Comparison of ENCODE assay signal across 10 cellular contexts in the genomic region with DNA sequence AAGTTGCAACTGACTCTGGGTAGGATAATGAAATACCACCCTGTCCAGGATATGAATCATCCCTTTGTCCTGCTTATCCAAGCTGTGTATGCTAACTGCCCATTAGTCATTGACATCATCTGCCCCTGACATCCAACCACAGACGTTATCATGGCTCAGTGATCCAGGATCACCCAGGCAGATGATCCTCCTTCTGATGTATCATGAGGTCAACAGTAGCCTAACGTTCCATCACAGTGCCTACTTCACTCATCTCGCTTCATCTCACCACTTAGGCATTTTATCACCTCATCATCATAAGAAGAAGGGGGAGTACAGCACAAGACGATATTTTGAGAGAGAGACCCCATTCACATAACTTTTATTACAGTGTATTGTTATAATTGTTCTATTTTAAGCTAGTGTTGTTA. TPM values are rescaled to one million over a fixed set of nuclear protein-coding genes. Genes with fewer than 3 reads are reported as not detected.
DNase-seq lines count a peak whose midpoint lies in the region; ATAC-seq, FAIRE-seq and TF ChIP-seq lines count a peak whose summit lies in the region.
"Had no signal": no experiment of that assay in that cellular context is flagged by ENCODE, and none has a peak within 500 bp of the region (broad histone marks: within the 10 kb centered on the region; RNA-seq: fewer than 3 reads in every experiment).

No MANE protein-coding gene starts in this region.

- peaks cover 1 to 4% (median 3%) of the 10 kb centered on the region in 3 donors for H3K27me3 Mint-ChIP-seq in CD14-positive monocyte (ENCODE audit: low read depth in 3 of 3)

- H3K9me3 Mint-ChIP-seq in CD14-positive monocyte = no peaks in the 10 kb centered on the region
- H3K9me3 Mint-ChIP-seq: nephron had no signal

- no TSS peak for BruUV-seq in GM12878 (replicated peaks; lab: Mats Ljungman, UMichigan)

- H3K36me3 Mint-ChIP-seq in CD14-positive monocyte = no peaks in the 10 kb centered on the region

- no peaks in the 10 kb centered on the region for H3K4me1 ChIP-seq in GM12878 (ENCODE audit: control insufficient read depth, insufficient read depth, low read length)
- no peaks in the 10 kb centered on the region for H3K4me1 ChIP-seq in small intestine (ENCODE audit: control insufficient read depth in 2 of 2, insufficient read depth in 1 of 2, low read depth in 1 of 2, low read length in 1 of 2)
- H3K4me1 ChIP-seq: Peyer's patch had no signal

- CTCF ChIA-PET in GM12878 (lab: Yijun Ruan, JAX) = interaction anchor here (0.6 kb wide), 1 partner anchor 16 kb away, joined by 3 read pairs; no protein-coding TSS in a partner anchor

- no peak overlapping the region for H3K4me3 ChIP-seq in NB4 (ENCODE audit: low read depth, low read length)
- H3K4me3 ChIP-seq in GM12878 = no peak overlapping the region
- no peak overlapping the region for H3K4me3 ChIP-seq in small intestine (ENCODE audit: low read depth in 1 of 2, low read length in 2 of 2)
- H3K4me3 ChIP-seq: Peyer's patch had no signal

- no peaks in the 10 kb centered on the region for H3K79me2 ChIP-seq in GM12878 (ENCODE audit: control insufficient read depth, insufficient read depth, low read length)

- peak; percentile 38 for ATAC-seq in GM12878
- no peak for ATAC-seq in HG03342 (IDR thresholded peaks at IDR 0.05; ENCODE audit: unreplicated experiment)
- ATAC-seq in HG03108 (IDR thresholded peaks at IDR 0.05; ENCODE audit: unreplicated experiment) = no peak

- no peak overlapping the region for H2AFZ ChIP-seq in GM12878 (ENCODE audit: control insufficient read depth, low read depth, low read length)

- TF ChIP-seq POLR2A in NB4 (IDR thresholded peaks at IDR 0.05; ENCODE audit: extremely low read depth, insufficient read length) (no peak), GM12878 (IDR thresholded peaks at IDR 0.05; ENCODE audit: low read depth, low read length) (no peak)

- no peak for TF ChIP-seq EP300 in GM12878 (IDR thresholded peaks at IDR 0.05; ENCODE audit: borderline replicate concordance in 1 of 2, control insufficient read depth in 1 of 2, low read depth in 2 of 2, low read length in 2 of 2)

- no peaks in the 10 kb centered on the region for H3K36me3 ChIP-seq in GM12878 (ENCODE audit: control insufficient read depth in 2 of 2, insufficient read depth in 2 of 2, low read length in 1 of 2)
- no peaks in the 10 kb centered on the region for H3K36me3 ChIP-seq in small intestine (ENCODE audit: control insufficient read depth in 2 of 2, insufficient read depth in 2 of 2, low read length in 2 of 2)
- H3K36me3 ChIP-seq: Peyer's patch had no signal

- no peak overlapping the region for H3K9ac ChIP-seq in GM12878 (ENCODE audit: control insufficient read depth, insufficient read depth, low read length)

- peaks cover 4% of the 10 kb centered on the region for H3K4me1 Mint-ChIP-seq in CD14-positive monocyte
- H3K4me1 Mint-ChIP-seq: nephron had no signal

- H3K27me3 ChIP-seq in GM12878 (replicated peaks in 1 of 2; ENCODE audit: control insufficient read depth in 2 of 2, insufficient read depth in 2 of 2, low read length in 1 of 2) (no peaks in the 10 kb centered on the region; a peak in 1 of 4 replicates), small intestine (ENCODE audit: control insufficient read depth in 2 of 2, insufficient read depth in 2 of 2, low read length in 2 of 2) (no peaks in the 10 kb centered on the region)
- H3K27me3 ChIP-seq: Peyer's patch had no signal

- intact Hi-C loops in CD14-positive monocyte (cut with micrococcal nuclease) = no loop called here
- intact Hi-C loops in GM12878 (cut with micrococcal nuclease; ENCODE audit: unreplicated experiment) = no loop called here

- DNase-seq in CD14-positive monocyte (ENCODE audit: low spot score) = peak; percentile 74
- peak; percentile 92 for DNase-seq in NB4 (ENCODE audit: low read depth)
- no peak for DNase-seq in GM12878 (ENCODE audit: low read depth, low spot score)
- DNase-seq in lung microvascular endothelial cell (ENCODE audit: low read depth in 2 of 2) = peak; percentile 93 to 97
- DNase-seq in NCI-H526 treated with DMSO at 0.1 percent for 48 hours (lab: John Stamatoyannopoulos, UW) = no peak
- no peak for DNase-seq in small intestine
- DNase-seq: Peyer's patch had no signal

- FAIRE-seq in GM12878 (lab: Jason Lieb, UNC) (no peak), small intestine (lab: Jason Lieb, UNC) (no peak)

- no peak for TF ChIP-seq CTCF in CD14-positive monocyte (IDR thresholded peaks at IDR 0.05)
- TF ChIP-seq CTCF in NB4 (IDR thresholded peaks at IDR 0.05; ENCODE audit: low read depth, low read length) = no peak
- no peak for TF ChIP-seq CTCF in GM12878 (IDR thresholded peaks at IDR 0.05 in 2 of 3, conservative IDR thresholded peaks at IDR 0.05 in 1 of 3; ENCODE audit: control insufficient read depth in 2 of 3, extremely low read depth in 1 of 3, insufficient read depth in 1 of 3, low read depth in 3 of 3, low read length in 3 of 3)

- in situ Hi-C loops in GM12878 (cut with MboI) = no loop called here

- 33% methylated on average over 4 of the region's 4 CpGs for WGBS in GM12878 (ENCODE audit: insufficient coverage, insufficient replicate concordance, low lambda C conversion rate, missing lambda C conversion rate)
- WGBS in small intestine, 3 donors = 55 to 66% (median 63%) methylated on average over 4 of the region's 4 CpGs

- SMC1A ChIA-PET in GM12878 (lab: Charles Lee; ENCODE audit: uncharacterized antibody, unreplicated experiment) = no interaction called here

- no peaks in the 10 kb centered on the region for H4K20me1 ChIP-seq in GM12878 (ENCODE audit: control insufficient read depth, insufficient read depth)

- H3K27ac Mint-ChIP-seq in CD14-positive monocyte = peak overlapping the region in 1 of 7 donors; percentile 31
- H3K27ac Mint-ChIP-seq: nephron had no signal

- RAD21 ChIA-PET in GM12878 (lab: Charles Lee; ENCODE audit: unreplicated experiment) = no interaction called here

- no peak overlapping the region for H3K4me3 Mint-ChIP-seq in CD14-positive monocyte
- H3K4me3 Mint-ChIP-seq: nephron had no signal

- no peak overlapping the region for H3K4me2 ChIP-seq in GM12878 (ENCODE audit: control insufficient read depth, insufficient read depth)

- no peak for TF ChIP-seq RAD21 in GM12878 (IDR thresholded peaks at IDR 0.05; ENCODE audit: insufficient read depth, low read depth, low read length)

- POLR2A ChIA-PET in GM12878 (lab: Charles Lee) = no interaction called here

- H3K9me3 ChIP-seq in GM12878 (replicated peaks; ENCODE audit: control insufficient read depth, insufficient read depth, low read length) (no peaks in the 10 kb centered on the region), small intestine (ENCODE audit: control insufficient read depth, low read depth) (no peaks in the 10 kb centered on the region)
- H3K9me3 ChIP-seq: Peyer's patch had no signal

- H3K27ac ChIP-seq in GM12878 (ENCODE audit: control insufficient read depth, insufficient read depth) (no peak overlapping the region), small intestine (ENCODE audit: low read depth in 1 of 2, low read length in 1 of 2) (no peak overlapping the region)
- H3K27ac ChIP-seq: Peyer's patch had no signal

RNA-seq across cellular contexts. Expression of a gene that starts 13.4 kb away (rescaled TPM):
- polyA plus RNA-seq in CD14-positive monocyte = 10 to 100 TPM; 30.7 to 37.8 TPM
- total RNA-seq in GM12878 (2013; cell fraction: nucleolus; rRNA removed) = 134 and 147 TPM in 2 replicates
- total RNA-seq in GM12878 (2014; rRNA removed) = 17.2 and 17.3 TPM in 2 replicates
- total RNA-seq in GM12878 (2014; rRNA removed; fragmentation: Illumina TruSeq; extraction: Trizol) = 19.5 and 20.9 TPM in 2 replicates
- total RNA-seq in GM12878 (2021) = 26.1 and 27.8 TPM in 2 replicates
- polyA plus RNA-seq in GM12878 (2011; ENCODE audit: low read depth) = 22.1 TPM
- polyA plus RNA-seq in GM12878 (2011; rRNA removed) = 74.7 and 80.5 TPM in 2 replicates
- polyA plus RNA-seq in GM12878 (2011; cell fraction: cytosol; rRNA removed) = 40.4 and 44.5 TPM in 2 replicates
- polyA plus RNA-seq in GM12878 (2011; cell fraction: nucleus; rRNA removed) = 82.7 and 117 TPM in 2 replicates
- polyA plus RNA-seq in GM12878 (2012) = 26.4 and 31.9 TPM in 2 replicates
- 25.1 and 25.2 TPM in 2 replicates for polyA plus RNA-seq in GM12878 (2014; fragmentation: Illumina TruSeq; extraction: Trizol)
- polyA plus RNA-seq in GM12878 (2014; fragmentation: Nextera tagmentation; extraction: Ambion mirVana) = 10 to 100 TPM; 15.9 to 22.2 TPM
- 19.5 and 19.6 TPM in 2 replicates for polyA plus RNA-seq in GM12878 (2014; rRNA removed)
- 10 to 100 TPM; 13.6 to 14.7 TPM for polyA plus RNA-seq in GM12878 (2016; fragmentation: Nextera tagmentation; extraction: Ambion mirVana)
- polyA minus RNA-seq in GM12878 (2011; rRNA and poly(A)+ RNA removed) = 59.7 and 127 TPM in 2 replicates
- polyA minus RNA-seq in GM12878 (2011; cell fraction: cytosol; rRNA and poly(A)+ RNA removed) = 9.1 and 15.6 TPM in 2 replicates
- 41.1 and 44.0 TPM in 2 replicates for polyA minus RNA-seq in GM12878 (2011; cell fraction: nucleus; rRNA and poly(A)+ RNA removed)
- total RNA-seq in lung microvascular endothelial cell = 14.9 and 15.9 TPM in 2 replicates
- polyA plus RNA-seq in small intestine = 10 to 100 TPM; 17.7 to 37.1 (median 29.5) TPM

RNA-seq across cellular contexts. Expression of a gene that starts 31.4 kb away (rescaled TPM):
- polyA plus RNA-seq in CD14-positive monocyte (1 to 10 TPM; 7.0 to 9.5 TPM), GM12878 (2011; rRNA removed) (70.8 and 76.4 TPM in 2 replicates), GM12878 (2014; fragmentation: Illumina TruSeq; extraction: Trizol) (29.8 and 31.7 TPM in 2 replicates), GM12878 (2014; fragmentation: Nextera tagmentation; extraction: Ambion mirVana) (10 to 100 TPM; 14.7 to 30.9 TPM), GM12878 (2014; rRNA removed) (25.9 and 29.4 TPM in 2 replicates), GM12878 (2016; fragmentation: Nextera tagmentation; extraction: Ambion mirVana) (10 to 100 TPM; 16.3 to 16.7 TPM), small intestine (1 to 10 TPM in 2 of 3 donors, under 1 TPM in 1; 0.89 to 6.4 (median 3.0) TPM)
- 227 and 232 TPM in 2 replicates for total RNA-seq in GM12878 (2013; cell fraction: nucleolus; rRNA removed)
- total RNA-seq in GM12878 (2014; rRNA removed) (24.7 and 28.3 TPM in 2 replicates), GM12878 (2014; rRNA removed; fragmentation: Illumina TruSeq; extraction: Trizol) (26.3 and 27.5 TPM in 2 replicates), GM12878 (2021) (28.5 and 32.7 TPM in 2 replicates), lung microvascular endothelial cell (7.4 and 10.9 TPM in 2 replicates)
- 17.7 TPM for polyA plus RNA-seq in GM12878 (2011; ENCODE audit: low read depth)
- polyA plus RNA-seq in GM12878 (2011; cell fraction: cytosol; rRNA removed) = 54.8 and 60.3 TPM in 2 replicates
- polyA plus RNA-seq in GM12878 (2011; cell fraction: nucleus; rRNA removed) = 226 and 267 TPM in 2 replicates
- polyA plus RNA-seq in GM12878 (2012) = 20.4 and 30.9 TPM in 2 replicates
- polyA minus RNA-seq in GM12878 (2011; rRNA and poly(A)+ RNA removed) = 117 TPM in 2 replicates
- polyA minus RNA-seq in GM12878 (2011; cell fraction: cytosol; rRNA and poly(A)+ RNA removed) = 14.4 and 20.5 TPM in 2 replicates
- polyA minus RNA-seq in GM12878 (2011; cell fraction: nucleus; rRNA and poly(A)+ RNA removed) = 83.3 and 115 TPM in 2 replicates

RNA-seq across cellular contexts. Expression of a gene that starts 50.5 kb away (rescaled TPM):
- polyA plus RNA-seq in CD14-positive monocyte = 10 to 100 TPM; 19.7 to 25.1 TPM
- 206 and 211 TPM in 2 replicates for total RNA-seq in GM12878 (2013; cell fraction: nucleolus; rRNA removed)
- total RNA-seq in GM12878 (2014; rRNA removed) = 16.4 and 21.0 TPM in 2 replicates
- 15.7 and 19.1 TPM in 2 replicates for total RNA-seq in GM12878 (2014; rRNA removed; fragmentation: Illumina TruSeq; extraction: Trizol)
- total RNA-seq in GM12878 (2021) = 17.6 and 19.5 TPM in 2 replicates
- 32.0 TPM for polyA plus RNA-seq in GM12878 (2011; ENCODE audit: low read depth)
- polyA plus RNA-seq in GM12878 (2011; rRNA removed) = 60.1 and 64.3 TPM in 2 replicates
- 33.3 and 43.0 TPM in 2 replicates for polyA plus RNA-seq in GM12878 (2011; cell fraction: cytosol; rRNA removed)
- polyA plus RNA-seq in GM12878 (2011; cell fraction: nucleus; rRNA removed) = 116 and 165 TPM in 2 replicates
- polyA plus RNA-seq in GM12878 (2012) = 33.4 and 39.6 TPM in 2 replicates
- polyA plus RNA-seq in GM12878 (2014; fragmentation: Illumina TruSeq; extraction: Trizol) = 22.8 and 26.7 TPM in 2 replicates
- polyA plus RNA-seq in GM12878 (2014; fragmentation: Nextera tagmentation; extraction: Ambion mirVana) = 1 to 10 TPM; 5.6 TPM
- polyA plus RNA-seq in GM12878 (2014; rRNA removed) = 18.0 and 22.4 TPM in 2 replicates
- 10 to 100 TPM in 1 of 2 experiments, 1 to 10 TPM in 1; 9.8 to 10.5 TPM for polyA plus RNA-seq in GM12878 (2016; fragmentation: Nextera tagmentation; extraction: Ambion mirVana)
- polyA minus RNA-seq in GM12878 (2011; rRNA and poly(A)+ RNA removed) = 61.2 and 67.0 TPM in 2 replicates
- polyA minus RNA-seq in GM12878 (2011; cell fraction: cytosol; rRNA and poly(A)+ RNA removed) = 4.8 and 9.1 TPM in 2 replicates
- polyA minus RNA-seq in GM12878 (2011; cell fraction: nucleus; rRNA and poly(A)+ RNA removed) = 26.5 and 28.0 TPM in 2 replicates
- total RNA-seq in lung microvascular endothelial cell = 6.8 and 11.5 TPM in 2 replicates
- 10 to 100 TPM in 2 of 3 donors, 1 to 10 TPM in 1; 9.2 to 18.5 (median 12.7) TPM for polyA plus RNA-seq in small intestine

Comparison
In these comparisons a context has a peak if more than half of its experiments do, and no peak if none do; other contexts are left out.
1. DNase-seq: peak in CD14-positive monocyte (single experiment), NB4 (single experiment) and lung microvascular endothelial cell (2 of 2); none in GM12878 (single experiment), NCI-H526 treated with DMSO at 0.1 percent for 48 hours (single experiment) and small intestine (single experiment).